ENCODE assay signal across 23 cellular contexts in genomic region chr9:35546853-35547252, GRCh38.
"Had no signal": no experiment of that assay in that cellular context is flagged by ENCODE, and none has a peak within 500 bp of the region (broad histone marks: within the 10 kb centered on the region; RNA-seq: fewer than 3 reads in every experiment).

No MANE protein-coding gene starts in this region.

- H3K4me3 Mint-ChIP-seq: immature natural killer cell; natural killer cell treated with Interleukin-12 subunit alpha and Interleukin-12 subunit beta and Interleukin-15 and Interleukin-18, amount 100 ng/mL, for 72 hours had no signal

- DNase-seq: colonic mucosa; dermis blood vessel endothelial cell; esophagus squamous epithelium; foreskin fibroblast; immature natural killer cell; left lung; lower lobe of right lung; mesenchymal stem cell; midbrain; right lobe of liver; spleen; stimulated activated CD4-positive, alpha-beta T cell treated with anti-CD3 and anti-CD28 coated beads, Interleukin-15, amount 100 ng/mL, for 24 hours; stimulated activated CD4-positive, alpha-beta T cell treated with anti-CD3 and anti-CD28 coated beads, Interleukin-1b, Interleukin-23, amount 100 ng/mL, for 48 hours; stimulated activated CD4-positive, alpha-beta T cell treated with anti-CD3 and anti-CD28 coated beads, Interleukin-4, amount 100 ng/mL, for 4 hours; stimulated activated naive CD4-positive, alpha-beta T cell; stomach; substantia nigra; transverse colon had no signal

- H3K4me3 ChIP-seq: colonic mucosa, esophagus squamous epithelium, left lung, lower lobe of right lung, prostate gland, right lobe of liver, spleen, stomach, thoracic aorta, transverse colon had no signal

- H3K9me3 Mint-ChIP-seq: immature natural killer cell; natural killer cell treated with Interleukin-12 subunit alpha and Interleukin-12 subunit beta and Interleukin-15 and Interleukin-18, amount 100 ng/mL, for 72 hours had no signal

- H3K36me3 ChIP-seq: colonic mucosa, right lobe of liver, transverse colon had no signal

- ATAC-seq: left lung had no signal

- H2AFZ ChIP-seq: parathyroid adenoma had no signal

- H3K27me3 Mint-ChIP-seq: natural killer cell treated with Interleukin-12 subunit alpha and Interleukin-12 subunit beta and Interleukin-15 and Interleukin-18, amount 100 ng/mL, for 72 hours had no signal

- H3K4me1 Mint-ChIP-seq: immature natural killer cell had no signal

- H3K9ac ChIP-seq: parathyroid adenoma had no signal

- H3K9me3 ChIP-seq: colonic mucosa, esophagus squamous epithelium, left lung, lower lobe of right lung, prostate gland, right lobe of liver, spleen, stomach, thoracic aorta, transverse colon had no signal

- FAIRE-seq: keratinocyte had no signal

- H3K27me3 ChIP-seq: colonic mucosa, esophagus squamous epithelium, left lung, right lobe of liver, spleen, stomach, transverse colon had no signal

- H3K27ac ChIP-seq: colonic mucosa, esophagus squamous epithelium, left lung, lower lobe of right lung, parathyroid adenoma, prostate gland, right lobe of liver, spleen, stomach, thoracic aorta, transverse colon had no signal

- H3K27ac Mint-ChIP-seq: immature natural killer cell; natural killer cell treated with Interleukin-12 subunit alpha and Interleukin-12 subunit beta and Interleukin-15 and Interleukin-18, amount 100 ng/mL, for 72 hours had no signal

- H3K36me3 Mint-ChIP-seq: immature natural killer cell; natural killer cell treated with Interleukin-12 subunit alpha and Interleukin-12 subunit beta and Interleukin-15 and Interleukin-18, amount 100 ng/mL, for 72 hours had no signal

- H3K4me1 ChIP-seq: colonic mucosa, parathyroid adenoma, prostate gland, right lobe of liver had no signal
